In genomic region chr11:77994434-77995362, GRCh38 we compare ENCODE assay signal across 8 cellular contexts. TPM values are rescaled to one million over a fixed set of nuclear protein-coding genes. Genes with fewer than 3 reads are reported as not detected.
DNase-seq lines count a peak whose midpoint lies in the region; ATAC-seq and FAIRE-seq lines count a peak whose summit lies in the region.

TSS of gene INTS4 (minus strand) at chr11:77994668. CDS start at chr11:77994643, 25 bp downstream.

- peak; percentile 85 for FAIRE-seq in RCC 7860 (lab: Jason Lieb, UNC)

- no peaks in the 10 kb centered on the region for H3K27me3 ChIP-seq in muscle layer of colon (ENCODE audit: control insufficient read depth in 1 of 2, insufficient read depth in 2 of 2, low read length in 2 of 2)

- H3K9me3 ChIP-seq in KOPT-K1 (ENCODE audit: insufficient read depth, low read length, poor library complexity, severe bottlenecking) (no peaks in the 10 kb centered on the region), muscle layer of colon (ENCODE audit: low read length) (no peaks in the 10 kb centered on the region)

- H3K36me3 Mint-ChIP-seq in activated T-cell treated with anti-CD3 and anti-CD28 coated beads, Interleukin-2, amount 50 U/mL, for 72 hours (ENCODE audit: insufficient read depth in 2 of 2) = no peaks in the 10 kb centered on the region

- H3K9me3 Mint-ChIP-seq in activated T-cell treated with anti-CD3 and anti-CD28 coated beads, Interleukin-2, amount 50 U/mL, for 72 hours = no peaks in the 10 kb centered on the region

- H3K27ac ChIP-seq in KOPT-K1 (ENCODE audit: low read depth, low read length, poor library complexity, severe bottlenecking) = peak within 1 kb of the TSS; percentile 67
- H3K27ac ChIP-seq in muscle layer of colon (ENCODE audit: low read depth, low read length) = peak within 1 kb of the TSS; percentile 97

- H3K4me1 Mint-ChIP-seq in activated T-cell treated with anti-CD3 and anti-CD28 coated beads, Interleukin-2, amount 50 U/mL, for 72 hours (ENCODE audit: low read depth) = peaks cover 36% of the 10 kb centered on the region

- peak within 1 kb of the TSS; percentile 95 for H3K27ac Mint-ChIP-seq in activated T-cell treated with anti-CD3 and anti-CD28 coated beads, Interleukin-2, amount 50 U/mL, for 72 hours

- H3K9ac ChIP-seq in muscle layer of colon (ENCODE audit: low read length) = peak within 1 kb of the TSS; percentile 83

- H3K27me3 Mint-ChIP-seq in activated T-cell treated with anti-CD3 and anti-CD28 coated beads, Interleukin-2, amount 50 U/mL, for 72 hours (ENCODE audit: low read depth) = no peaks in the 10 kb centered on the region

- H3K4me1 ChIP-seq in muscle layer of colon (ENCODE audit: insufficient read depth, low read length) = peaks cover 21% of the 10 kb centered on the region

- peak within 1 kb of the TSS; percentile 83 to 86 for H3K4me3 ChIP-seq in muscle layer of colon (ENCODE audit: low read depth in 1 of 2, low read length in 2 of 2)

- H3K4me3 Mint-ChIP-seq in activated T-cell treated with anti-CD3 and anti-CD28 coated beads, Interleukin-2, amount 50 U/mL, for 72 hours = peak within 1 kb of the TSS; percentile 90 to 94

- ATAC-seq in GM21786 (IDR thresholded peaks at IDR 0.05; ENCODE audit: unreplicated experiment) = peak; percentile 99
- ATAC-seq in activated T-cell treated with anti-CD3 and anti-CD28 coated beads, Interleukin-2, amount 50 U/mL, for 72 hours (replicated peaks in 1 of 2) = peak; percentile 99
- ATAC-seq in esophagus mucosa = peak; percentile 100

- H3K36me3 ChIP-seq in KOPT-K1 (ENCODE audit: insufficient read depth, low read length) (peaks cover 24% of the 10 kb centered on the region), muscle layer of colon (ENCODE audit: insufficient read depth, low read length) (peaks cover 6% of the 10 kb centered on the region)

- peak; percentile 100 for DNase-seq in DMS79 treated with DMSO at 0.1 percent for 48 hours (lab: John Stamatoyannopoulos, UW)
- DNase-seq in RCC 7860 (ENCODE audit: low spot score) = peak; percentile 99
- peak; percentile 97 to 99 for DNase-seq in activated T-cell treated with anti-CD3 and anti-CD28 coated beads, Interleukin-2, amount 50 U/mL, for 72 hours
- peak; percentile 93 for DNase-seq in stimulated activated CD8-positive, alpha-beta memory T cell treated with anti-CD3 and anti-CD28 coated beads, Interleukin-7, amount 100 ng/mL, for 24 hours (ENCODE audit: low read depth)

RNA-seq across cellular contexts. Expression of gene INTS4, which starts in this region (rescaled TPM):
- total RNA-seq in activated T-cell treated with anti-CD3 and anti-CD28 coated beads, Interleukin-2, amount 50 U/mL, for 72 hours = 10 to 100 TPM; 50.4 to 52.3 TPM
- total RNA-seq in esophagus mucosa = 16.1 TPM

Comparison
In these comparisons a context has a peak if more than half of its experiments do, and no peak if none do; other contexts are left out.
1. Peak in every context shown above with its lines: DNase-seq, ATAC-seq, H3K4me3 ChIP-seq and H3K27ac ChIP-seq.